ENCODE assay signal across 22 cellular contexts in the genomic region with DNA sequence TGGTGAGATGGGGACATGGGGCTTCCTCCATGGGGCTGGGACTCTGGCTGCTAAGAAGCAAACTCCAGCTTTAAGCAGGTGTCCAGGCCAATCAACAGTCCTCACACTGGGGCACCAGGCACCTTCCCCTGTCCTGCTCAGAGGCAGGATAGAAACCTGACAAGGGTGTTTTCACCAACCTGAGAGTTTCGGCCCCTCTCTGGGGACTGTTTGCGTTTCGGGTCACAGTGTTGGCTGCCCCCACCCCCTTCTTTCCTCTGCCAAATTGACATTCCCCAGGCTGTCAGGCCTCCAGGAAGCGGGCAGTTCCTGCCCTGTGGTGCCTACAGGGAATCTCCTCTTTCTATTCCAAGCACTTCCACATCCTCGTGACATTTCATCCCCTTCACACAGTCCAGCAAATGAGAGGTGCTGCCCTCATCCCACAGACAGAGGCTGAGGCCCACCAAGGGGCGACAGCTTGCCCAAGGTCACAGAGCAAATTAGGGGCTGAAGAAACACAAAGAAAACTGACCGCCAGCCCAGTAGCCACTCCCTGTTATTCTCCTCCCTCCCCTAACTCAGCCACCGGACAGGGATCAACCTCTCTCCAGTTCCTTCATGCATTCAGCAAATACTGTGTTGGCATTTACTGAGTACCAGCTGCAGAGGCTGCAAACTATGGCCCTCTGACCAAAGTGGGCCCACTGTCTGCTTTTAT. TPM values are rescaled to one million over a fixed set of nuclear protein-coding genes. Genes with fewer than 3 reads are reported as not detected.
DNase-seq lines count a peak whose midpoint lies in the region; ATAC-seq and TF ChIP-seq lines count a peak whose summit lies in the region.
"Had no signal": no experiment of that assay in that cellular context is flagged by ENCODE, and none has a peak within 500 bp of the region (broad histone marks: within the 10 kb centered on the region; RNA-seq: fewer than 3 reads in every experiment).

No MANE protein-coding gene starts in this region.

- H2AFZ ChIP-seq in MM.1S (ENCODE audit: low read length) (peak overlapping the region; percentile 33; the same call in 1 of the 2 replicates), parathyroid adenoma (peak overlapping the region; percentile 86)

- H3K36me3 Mint-ChIP-seq in glutamatergic neuron (ENCODE audit: unreplicated experiment) = no peaks in the 10 kb centered on the region
- H3K36me3 Mint-ChIP-seq: CD8-positive, alpha-beta memory T cell; natural killer cell had no signal

- no peaks in the 10 kb centered on the region for H3F3A ChIP-seq in MM.1S (ENCODE audit: insufficient read depth, low read length)

- H3K9me2 ChIP-seq in MM.1S (replicated peaks; ENCODE audit: insufficient read depth, low read length) = no peaks in the 10 kb centered on the region

- DNase-seq in MM.1S = peak; percentile 42
- no peak for DNase-seq in glutamatergic neuron
- DNase-seq in stimulated activated CD4-positive, alpha-beta T cell treated with anti-CD3 and anti-CD28 coated beads, Interleukin-2, amount 100 ng/mL, for 48 hours = no peak
- DNase-seq in NCI-H2171 (lab: John Stamatoyannopoulos, UW) = no peak
- no peak for DNase-seq in NCI-H446 treated with DMSO at 0.1 percent for 48 hours (lab: John Stamatoyannopoulos, UW)
- DNase-seq: activated CD4-positive, alpha-beta T cell treated with anti-CD3 and anti-CD28 coated beads, Interleukin-2, amount 10 ng/mL, durations not matched to agents 7 days and 5 days; activated CD8-positive, alpha-beta memory T cell treated with anti-CD3 and anti-CD28 coated beads, Interleukin-2, amount 50 U/mL, for 48 hours; activated effector memory CD4-positive, alpha-beta T cell treated with Interleukin-2 at 50 U/mL for 16 hours; CD8-positive, alpha-beta memory T cell; DMS79; KBM-7; mesendoderm; natural killer cell; NCI-H1930; NCI-H524; stimulated activated CD4-positive, alpha-beta T cell treated with anti-CD3 and anti-CD28 coated beads, Interleukin-15, amount 100 ng/mL, for 24 hours; stimulated activated naive B cell treated with anti-CD40 and anti-IgM and Interleukin-4, amounts not matched to agents 10 μg/mL and 1 μg/mL and 100 μg/mL, for 72 hours had no signal

- H3K27ac ChIP-seq in MM.1S (ENCODE audit: low read length) (peak overlapping the region; percentile 14; the same call in 1 of the 2 replicates), liver (ENCODE audit: low read depth in 1 of 2, low read length in 2 of 2) (no peak overlapping the region), parathyroid adenoma (peak overlapping the region; percentile 2)
- H3K27ac ChIP-seq: esophagus muscularis mucosa, thoracic aorta had no signal

- WGBS in liver = 71% methylated on average over 8 of the region's 8 CpGs

- no peak for TF ChIP-seq RAD21 in liver (IDR thresholded peaks at IDR 0.05)

- H3K36me3 ChIP-seq in MM.1S (replicated peaks; ENCODE audit: insufficient read depth, low read length) (no peaks in the 10 kb centered on the region), liver (ENCODE audit: control insufficient read depth in 4 of 4, insufficient read depth in 3 of 4, low read depth in 1 of 4, low read length in 3 of 4) (no peaks in the 10 kb centered on the region), parathyroid adenoma (ENCODE audit: control insufficient read depth, insufficient read depth, low read length) (no peaks in the 10 kb centered on the region)
- H3K36me3 ChIP-seq: esophagus muscularis mucosa, thoracic aorta had no signal

- ATAC-seq in GM18907 (IDR thresholded peaks at IDR 0.05; ENCODE audit: unreplicated experiment) = no peak
- ATAC-seq: stimulated activated naive B cell treated with anti-CD40 and anti-IgM and Interleukin-4, amounts not matched to agents 10 μg/mL and 1 μg/mL and 100 μg/mL, for 72 hours had no signal

- no peaks in the 10 kb centered on the region for H3K9me3 ChIP-seq in MM.1S (replicated peaks; ENCODE audit: insufficient read depth, low read length)
- H3K9me3 ChIP-seq in liver (ENCODE audit: control insufficient read depth in 4 of 4, low read length in 3 of 4) = no peaks in the 10 kb centered on the region
- H3K9me3 ChIP-seq in parathyroid adenoma (ENCODE audit: control insufficient read depth, low read length) = no peaks in the 10 kb centered on the region
- H3K9me3 ChIP-seq: esophagus muscularis mucosa, thoracic aorta had no signal

- no peak overlapping the region for H3K4me3 ChIP-seq in MM.1S (ENCODE audit: low read length)
- no peak overlapping the region for H3K4me3 ChIP-seq in liver (ENCODE audit: low read depth in 1 of 3, low read length in 3 of 3)
- H3K4me3 ChIP-seq in parathyroid adenoma (ENCODE audit: low read depth, low read length) = no peak overlapping the region
- H3K4me3 ChIP-seq: esophagus muscularis mucosa, thoracic aorta had no signal

- H3K79me2 ChIP-seq in MM.1S (ENCODE audit: low read length) (no peaks in the 10 kb centered on the region), parathyroid adenoma (no peaks in the 10 kb centered on the region)

- no peaks in the 10 kb centered on the region for H4K20me1 ChIP-seq in MM.1S (ENCODE audit: insufficient read depth, low read length)

- H3K27ac Mint-ChIP-seq in glutamatergic neuron (ENCODE audit: unreplicated experiment) = peak overlapping the region; percentile 53
- H3K27ac Mint-ChIP-seq: activated CD4-positive, alpha-beta T cell treated with anti-CD3 and anti-CD28 coated beads, Interleukin-2, amount 10 ng/mL, durations not matched to agents 7 days and 5 days; natural killer cell; stimulated activated naive B cell treated with anti-CD40 and anti-IgM and Interleukin-4, amounts not matched to agents 10 μg/mL and 1 μg/mL and 100 μg/mL, for 72 hours had no signal

- H3K4me1 ChIP-seq in MM.1S (ENCODE audit: low read length) (peaks cover 12% of the 10 kb centered on the region), liver (ENCODE audit: control insufficient read depth in 4 of 4, insufficient read depth in 4 of 4, low read length in 3 of 4) (no peaks in the 10 kb centered on the region), parathyroid adenoma (no peaks in the 10 kb centered on the region)

- TF ChIP-seq CTCF in MM.1S (IDR thresholded peaks at IDR 0.05; ENCODE audit: low read length) (no peak), glutamatergic neuron (IDR thresholded peaks at IDR 0.05; ENCODE audit: partially characterized antibody, unreplicated experiment) (no peak), liver (IDR thresholded peaks at IDR 0.05; ENCODE audit: low read depth, low read length, missing input control) (no peak), parathyroid adenoma (IDR thresholded peaks at IDR 0.05) (no peak)

- H3K27me3 ChIP-seq in MM.1S (replicated peaks; ENCODE audit: insufficient read depth, low read length) (no peaks in the 10 kb centered on the region), liver (ENCODE audit: control insufficient read depth in 4 of 4, insufficient read depth in 4 of 4, low read length in 3 of 4) (no peaks in the 10 kb centered on the region), parathyroid adenoma (ENCODE audit: control insufficient read depth, insufficient read depth, low read length) (no peaks in the 10 kb centered on the region)
- H3K27me3 ChIP-seq: esophagus muscularis mucosa had no signal

- no peaks in the 10 kb centered on the region for H3K27me3 Mint-ChIP-seq in glutamatergic neuron (ENCODE audit: unreplicated experiment)
- H3K27me3 Mint-ChIP-seq: activated CD4-positive, alpha-beta T cell treated with anti-CD3 and anti-CD28 coated beads, Interleukin-2, amount 10 ng/mL, durations not matched to agents 7 days and 5 days had no signal

- no peak overlapping the region for H3K4me3 Mint-ChIP-seq in glutamatergic neuron (ENCODE audit: unreplicated experiment)
- H3K4me3 Mint-ChIP-seq: activated CD4-positive, alpha-beta T cell treated with anti-CD3 and anti-CD28 coated beads, Interleukin-2, amount 10 ng/mL, durations not matched to agents 7 days and 5 days; CD8-positive, alpha-beta memory T cell; natural killer cell; stimulated activated naive B cell treated with anti-CD40 and anti-IgM and Interleukin-4, amounts not matched to agents 10 μg/mL and 1 μg/mL and 100 μg/mL, for 72 hours had no signal

- no peaks in the 10 kb centered on the region for H3K9me3 Mint-ChIP-seq in glutamatergic neuron (ENCODE audit: unreplicated experiment)
- H3K9me3 Mint-ChIP-seq: activated CD4-positive, alpha-beta T cell treated with anti-CD3 and anti-CD28 coated beads, Interleukin-2, amount 10 ng/mL, durations not matched to agents 7 days and 5 days; CD8-positive, alpha-beta memory T cell; natural killer cell; stimulated activated naive B cell treated with anti-CD40 and anti-IgM and Interleukin-4, amounts not matched to agents 10 μg/mL and 1 μg/mL and 100 μg/mL, for 72 hours had no signal

- peak overlapping the region; percentile 24; the same call in 1 of the 2 replicates for H3K4me2 ChIP-seq in MM.1S (ENCODE audit: low read depth, low read length)
- no peak overlapping the region for H3K4me2 ChIP-seq in parathyroid adenoma (ENCODE audit: low read length)

- no peak overlapping the region for H3K9ac ChIP-seq in MM.1S (ENCODE audit: low read length)
- no peak overlapping the region for H3K9ac ChIP-seq in liver (ENCODE audit: low read depth in 1 of 2, low read length in 2 of 2)
- no peak overlapping the region for H3K9ac ChIP-seq in parathyroid adenoma

- H3K4me1 Mint-ChIP-seq in glutamatergic neuron (ENCODE audit: low read depth, unreplicated experiment) = peaks cover 3% of the 10 kb centered on the region
- H3K4me1 Mint-ChIP-seq: activated CD4-positive, alpha-beta T cell treated with anti-CD3 and anti-CD28 coated beads, Interleukin-2, amount 10 ng/mL, durations not matched to agents 7 days and 5 days; CD8-positive, alpha-beta memory T cell; natural killer cell; stimulated activated naive B cell treated with anti-CD40 and anti-IgM and Interleukin-4, amounts not matched to agents 10 μg/mL and 1 μg/mL and 100 μg/mL, for 72 hours had no signal

TF ChIP-seq in liver, 16 proteins besides CTCF, POLR2A, EP300 and RAD21:
- TF ChIP-seq NR2F2 (IDR thresholded peaks at IDR 0.05) (peak; percentile 33), YY1 (IDR thresholded peaks at IDR 0.05) (no peak), SP1 (IDR thresholded peaks at IDR 0.05) (peak; percentile 17)

RNA-seq across cellular contexts. Expression of a gene that starts 38.0 kb away (rescaled TPM):
- total RNA-seq in glutamatergic neuron (ENCODE audit: unreplicated experiment) = 69.9 TPM
- total RNA-seq in liver = 10 to 100 TPM; 14.2 to 38.8 TPM
- polyA plus RNA-seq in liver = 10 to 100 TPM in 1 of 2 donors, 1 to 10 TPM in 1; 7.0 to 28.7 TPM

Comparison
In these comparisons a context has a peak if more than half of its experiments do, and no peak if none do; other contexts are left out.
1. H3K27ac ChIP-seq: peak in MM.1S (single experiment) and parathyroid adenoma (single experiment); none in liver (0 of 2).